In genomic region chr4:124132161-124132560, GRCh38 we compare ENCODE assay signal across 20 cellular contexts.
"Had no signal": no experiment of that assay in that cellular context is flagged by ENCODE, and none has a peak within 500 bp of the region (broad histone marks: within the 10 kb centered on the region; RNA-seq: fewer than 3 reads in every experiment).

No MANE protein-coding gene starts in this region.

- H3K9me3 ChIP-seq: suprapubic skin, vagina had no signal

- ATAC-seq: activated CD4-positive, alpha-beta T cell treated with anti-CD3 and anti-CD28 coated beads for 36 hours; body of pancreas; esophagus mucosa; left lobe of liver; stimulated activated naive CD8-positive, alpha-beta T cell treated with anti-CD3 and anti-CD28 coated beads, Interleukin-15, amount 100 ng/mL, for 72 hours; WTC11 had no signal

- H3K36me3 ChIP-seq: right atrium auricular region, suprapubic skin, transverse colon, vagina had no signal

- H3K27me3 ChIP-seq: body of pancreas, right atrium auricular region, suprapubic skin, transverse colon, vagina had no signal

- H3K4me3 ChIP-seq: body of pancreas, coronary artery, right atrium auricular region, suprapubic skin, transverse colon, vagina had no signal

- H3K27ac ChIP-seq: body of pancreas, coronary artery, right atrium auricular region, suprapubic skin, transverse colon, vagina had no signal

- DNase-seq: activated CD4-positive, alpha-beta memory T cell treated with anti-CD3 and anti-CD28 coated beads for 36 hours; activated CD4-positive, alpha-beta T cell treated with anti-CD3 and anti-CD28 coated beads for 36 hours; amygdala; body of pancreas; central memory CD4-positive, alpha-beta T cell; foreskin melanocyte; hypothalamus; midbrain; nephron progenitor cell; small intestine; stimulated activated CD4-positive, alpha-beta T cell treated with anti-CD3 and anti-CD28 coated beads, Interleukin-4, amount 100 ng/mL, for 1 hour; stimulated activated naive CD8-positive, alpha-beta T cell treated with anti-CD3 and anti-CD28 coated beads, Interleukin-15, amount 100 ng/mL, for 72 hours; transverse colon had no signal

- H3K4me1 ChIP-seq: body of pancreas, right atrium auricular region, transverse colon, vagina had no signal
